In the genomic region with DNA sequence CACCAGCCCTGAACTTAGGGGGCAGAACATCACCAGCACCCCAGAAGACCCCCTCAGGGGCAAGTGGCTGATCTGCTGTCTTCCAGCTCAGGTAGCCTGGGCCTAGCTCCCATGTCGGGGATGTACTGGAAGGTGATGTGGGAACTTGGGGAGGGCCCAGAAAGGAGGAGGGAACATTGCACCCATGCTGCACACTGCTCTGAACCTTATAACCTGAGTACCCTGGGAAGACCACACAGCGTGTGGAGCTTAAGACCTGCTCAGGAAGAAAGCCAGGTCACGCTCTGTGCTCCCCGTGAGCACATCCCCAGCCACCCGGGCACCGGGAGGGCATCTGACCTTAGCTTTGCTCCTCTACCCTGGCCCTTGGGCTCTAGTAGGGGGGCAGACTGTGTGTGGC, we compare ENCODE assay signal across 17 cellular contexts.
"Had no signal": no experiment of that assay in that cellular context is flagged by ENCODE, and none has a peak within 500 bp of the region (broad histone marks: within the 10 kb centered on the region; RNA-seq: fewer than 3 reads in every experiment).

No MANE protein-coding gene starts in this region.

- H3K9me3 ChIP-seq: esophagus muscularis mucosa, gastrocnemius medialis, testis, tibial nerve had no signal

- H3K36me3 ChIP-seq: gastrocnemius medialis had no signal

- H3K27me3 Mint-ChIP-seq: dendritic cell treated with granulocyte-macrophage colony-stimulating factor and Interleukin-4, amounts not matched to agents 40 ng/mL and 50 ng/mL, for 4 days; effector memory CD8-positive, alpha-beta T cell; naive thymus-derived CD8-positive, alpha-beta T cell had no signal

- H3K27ac ChIP-seq: epithelial cell of prostate, esophagus muscularis mucosa, gastrocnemius medialis, skin epidermis, testis, tibial nerve had no signal

- H3K4me3 Mint-ChIP-seq: dendritic cell treated with granulocyte-macrophage colony-stimulating factor and Interleukin-4, amounts not matched to agents 40 ng/mL and 50 ng/mL, for 4 days; effector memory CD8-positive, alpha-beta T cell; immature natural killer cell; naive thymus-derived CD8-positive, alpha-beta T cell had no signal

- H3K27me3 ChIP-seq: esophagus muscularis mucosa, gastrocnemius medialis, testis, tibial nerve had no signal

- ATAC-seq: effector memory CD8-positive, alpha-beta T cell; gastrocnemius medialis; left cardiac atrium; naive thymus-derived CD8-positive, alpha-beta T cell; sciatic nerve had no signal

- DNase-seq: effector memory CD8-positive, alpha-beta T cell; gastrocnemius medialis; glutamatergic neuron; immature natural killer cell; kidney; left cardiac atrium; mesendoderm; naive thymus-derived CD8-positive, alpha-beta T cell; stimulated activated CD4-positive, alpha-beta T cell treated with anti-CD3 and anti-CD28 coated beads, Interleukin-12 subunit alpha, Interleukin-12 subunit beta, amount 100 ng/mL, for 4 hours; stimulated activated naive CD4-positive, alpha-beta T cell treated with Interleukin-2 at 50 U/mL for 16 hours; testis had no signal

- H3K4me1 ChIP-seq: gastrocnemius medialis, testis, tibial nerve had no signal

- H3K4me1 Mint-ChIP-seq: immature natural killer cell; naive thymus-derived CD8-positive, alpha-beta T cell had no signal

- H3K9me3 Mint-ChIP-seq: dendritic cell treated with granulocyte-macrophage colony-stimulating factor and Interleukin-4, amounts not matched to agents 40 ng/mL and 50 ng/mL, for 4 days; effector memory CD8-positive, alpha-beta T cell; immature natural killer cell; naive thymus-derived CD8-positive, alpha-beta T cell had no signal

- H3K27ac Mint-ChIP-seq: dendritic cell treated with granulocyte-macrophage colony-stimulating factor and Interleukin-4, amounts not matched to agents 40 ng/mL and 50 ng/mL, for 4 days; effector memory CD8-positive, alpha-beta T cell had no signal

- H3K4me3 ChIP-seq: esophagus muscularis mucosa, gastrocnemius medialis, skin epidermis, testis, tibial nerve had no signal
